ENCODE assay signal across 15 cellular contexts in the genomic region with DNA sequence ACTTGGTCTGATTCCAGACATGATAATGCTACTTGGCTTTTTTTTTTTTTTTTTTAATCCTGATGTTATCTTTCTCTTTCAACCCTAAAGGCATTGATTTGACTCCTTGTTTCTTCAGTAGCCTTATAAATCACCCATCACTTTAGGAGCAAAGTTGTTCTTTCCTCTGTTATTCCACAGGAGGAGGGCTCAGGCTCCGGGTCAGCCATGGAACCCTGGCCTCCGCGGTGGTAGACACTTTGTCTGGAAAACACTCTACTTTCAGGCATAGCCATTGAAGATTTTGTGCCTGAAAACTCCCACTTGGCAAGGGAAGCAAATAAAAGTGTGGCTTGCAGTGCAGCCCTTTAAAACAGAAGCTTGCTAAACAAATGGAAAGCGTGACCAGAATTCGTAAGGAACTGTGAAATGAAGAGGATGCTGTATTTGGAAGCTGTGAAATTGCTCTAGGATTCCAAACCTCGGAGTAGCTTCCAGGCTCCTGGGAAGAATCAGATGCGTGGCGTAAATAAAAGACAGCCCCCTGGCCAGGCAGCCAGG. TPM values are rescaled to one million over a fixed set of nuclear protein-coding genes. Genes with fewer than 3 reads are reported as not detected.
"Had no signal": no experiment of that assay in that cellular context is flagged by ENCODE, and none has a peak within 500 bp of the region (broad histone marks: within the 10 kb centered on the region; RNA-seq: fewer than 3 reads in every experiment).

No MANE protein-coding gene starts in this region.

- H3K27ac ChIP-seq: breast epithelium, gastroesophageal sphincter, psoas muscle, uterus had no signal

- H3K27ac Mint-ChIP-seq: naive thymus-derived CD8-positive, alpha-beta T cell had no signal

- H3K36me3 ChIP-seq: breast epithelium, gastroesophageal sphincter, uterus had no signal

- H3K4me3 ChIP-seq: breast epithelium, gastroesophageal sphincter, lung, psoas muscle, uterus had no signal

- H3K4me1 Mint-ChIP-seq: naive thymus-derived CD8-positive, alpha-beta T cell had no signal

- H3K9me3 ChIP-seq: breast epithelium, gastroesophageal sphincter, psoas muscle, uterus had no signal

- DNase-seq: activated CD4-positive, alpha-beta T cell treated with anti-CD3 and anti-CD28 coated beads, Interleukin-2, amount 50 U/mL, for 1 hour; activated naive CD4-positive, alpha-beta T cell treated with Interleukin-2 at 50 U/mL for 16 hours; activated T-cell treated with anti-CD3 and anti-CD28 coated beads for 4 hours; erythroblast; islet precursor cell; naive thymus-derived CD8-positive, alpha-beta T cell; occipital lobe; psoas muscle; uterus had no signal

- ATAC-seq: activated CD4-positive, CD25-positive, alpha-beta regulatory T cell treated with anti-CD3 and anti-CD28 coated beads, Interleukin-2, amount 50 U/mL, for 24 hours; gastroesophageal sphincter; naive thymus-derived CD8-positive, alpha-beta T cell; psoas muscle; sciatic nerve had no signal

- H3K9me3 Mint-ChIP-seq: naive thymus-derived CD8-positive, alpha-beta T cell had no signal

- H3K27me3 ChIP-seq: breast epithelium, uterus had no signal

- H3K4me1 ChIP-seq: breast epithelium, gastroesophageal sphincter, psoas muscle, uterus had no signal

- H3K36me3 Mint-ChIP-seq: naive thymus-derived CD8-positive, alpha-beta T cell had no signal

- H3K4me3 Mint-ChIP-seq: naive thymus-derived CD8-positive, alpha-beta T cell had no signal

RNA-seq across cellular contexts. Expression of a gene that starts 44.9 kb away (rescaled TPM):
- total RNA-seq: dermis microvascular lymphatic vessel endothelial cell had no signal
